16 cellular contexts compared by ENCODE assay signal in the genomic region with DNA sequence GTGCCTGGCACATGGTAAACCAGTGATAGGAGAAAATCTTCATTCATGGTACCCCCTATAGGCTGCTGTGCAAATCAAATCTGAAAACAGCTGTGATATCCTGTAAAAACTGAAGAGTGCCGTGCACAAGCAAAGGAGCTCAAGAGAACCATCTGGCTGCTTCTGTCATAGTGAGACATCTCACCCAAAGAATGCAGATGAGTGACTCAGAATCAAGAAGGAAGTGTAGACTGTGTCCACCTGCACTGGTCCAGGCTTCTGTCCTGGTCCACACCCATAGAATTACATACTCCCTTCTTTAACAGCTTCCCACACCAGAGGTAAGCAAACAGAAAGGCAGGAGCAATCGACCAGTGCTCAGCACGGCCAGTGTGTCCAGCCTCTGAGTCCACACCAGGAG.
"Had no signal": no experiment of that assay in that cellular context is flagged by ENCODE, and none has a peak within 500 bp of the region (broad histone marks: within the 10 kb centered on the region; RNA-seq: fewer than 3 reads in every experiment).

No MANE protein-coding gene starts in this region.

- H3K27ac Mint-ChIP-seq: activated naive CD4-positive, alpha-beta T cell treated with anti-CD3 and anti-CD28 coated beads, Interleukin-2, amount 50 U/mL, for 72 hours; activated T-helper 1 cell treated with anti-CD3 and anti-CD28 coated beads, Interleukin-12 subunit alpha, Interleukin-12 subunit beta, Interleukin-2, Interleukin-4 antibody, amounts not matched to agents 30 ng/mL and 10 ng/mL and 1 ng/mL, durations not matched to agents 14 hours and 24 hours and 36 hours; memory B cell; stimulated activated naive CD8-positive, alpha-beta T cell treated with anti-CD3 and anti-CD28 coated beads, Interleukin-15, Interleukin-2, amounts not matched to agents 100 ng/mL and 50 ng/mL, for 24 hours had no signal

- H3K36me3 Mint-ChIP-seq: memory B cell had no signal

- DNase-seq: activated CD4-positive, alpha-beta T cell treated with anti-CD3 and anti-CD28 coated beads, Interleukin-2, amount 50 U/mL, for 4 hours; activated gamma-delta T cell treated with Interleukin-2 at 50 U/mL for 16 hours; adrenal gland; cerebellar nuclear complex; effector CD4-positive, alpha-beta T cell; psoas muscle; right cardiac atrium; WERI-Rb-1 had no signal

- H3K27ac ChIP-seq: adrenal gland, breast epithelium, psoas muscle, skin epidermis, tibial nerve, vagina, WERI-Rb-1 had no signal

- H3K4me3 Mint-ChIP-seq: activated T-helper 1 cell treated with anti-CD3 and anti-CD28 coated beads, Interleukin-12 subunit alpha, Interleukin-12 subunit beta, Interleukin-2, Interleukin-4 antibody, amounts not matched to agents 30 ng/mL and 10 ng/mL and 1 ng/mL, durations not matched to agents 14 hours and 24 hours and 36 hours; memory B cell; stimulated activated naive CD8-positive, alpha-beta T cell treated with anti-CD3 and anti-CD28 coated beads, Interleukin-15, Interleukin-2, amounts not matched to agents 100 ng/mL and 50 ng/mL, for 24 hours had no signal

- H3K9me3 Mint-ChIP-seq: activated T-helper 1 cell treated with anti-CD3 and anti-CD28 coated beads, Interleukin-12 subunit alpha, Interleukin-12 subunit beta, Interleukin-2, Interleukin-4 antibody, amounts not matched to agents 30 ng/mL and 10 ng/mL and 1 ng/mL, durations not matched to agents 14 hours and 24 hours and 36 hours had no signal

- H3K4me1 Mint-ChIP-seq: memory B cell had no signal

- H3K27me3 Mint-ChIP-seq: memory B cell; stimulated activated naive CD8-positive, alpha-beta T cell treated with anti-CD3 and anti-CD28 coated beads, Interleukin-15, Interleukin-2, amounts not matched to agents 100 ng/mL and 50 ng/mL, for 24 hours had no signal
